Comparison of ENCODE assay signal across 8 cellular contexts in genomic region chr6:63571883-63572732, GRCh38. TPM values are rescaled to one million over a fixed set of nuclear protein-coding genes. Genes with fewer than 3 reads are reported as not detected.
DNase-seq lines count a peak whose midpoint lies in the region; ATAC-seq and TF ChIP-seq lines count a peak whose summit lies in the region.

Gene LOC128125822 (plus strand): TSS chr6:63572480.
Gene PTP4A1 (plus strand): TSS chr6:63572480. CDS start chr6:63576881, 4,401 bp downstream.

- CTCF ChIA-PET in activated CD4-positive, alpha-beta T cell treated with anti-CD3 and anti-CD28 coated beads for 36 hours (lab: Charles Lee) = interaction anchor here (1.3 kb wide), 1 partner anchor 26 kb away, joined by 3 read pairs; no protein-coding TSS in a partner anchor

- ATAC-seq in HG03439 (IDR thresholded peaks at IDR 0.05; ENCODE audit: unreplicated experiment) = peak; percentile 88
- peak; percentile 93 for ATAC-seq in activated CD4-positive, alpha-beta T cell treated with anti-CD3 and anti-CD28 coated beads for 36 hours

- H3K27me3 Mint-ChIP-seq in activated CD4-positive, alpha-beta T cell treated with anti-CD3 and anti-CD28 coated beads for 36 hours = no peaks in the 10 kb centered on the region

- H3K27ac Mint-ChIP-seq in activated CD4-positive, alpha-beta T cell treated with anti-CD3 and anti-CD28 coated beads for 36 hours = peak within 1 kb of the TSS; percentile 98

- H3K9me3 Mint-ChIP-seq in activated CD4-positive, alpha-beta T cell treated with anti-CD3 and anti-CD28 coated beads for 36 hours (ENCODE audit: low read depth) = no peaks in the 10 kb centered on the region

- POLR2A ChIA-PET in activated CD4-positive, alpha-beta T cell treated with anti-CD3 and anti-CD28 coated beads for 36 hours (lab: Charles Lee) = no interaction called here

- peak within 1 kb of the TSS; percentile 75 for H3K4me3 ChIP-seq in choroid plexus epithelial cell (ENCODE audit: low read depth, low read length)

- peaks cover 23% of the 10 kb centered on the region for H3K36me3 Mint-ChIP-seq in activated CD4-positive, alpha-beta T cell treated with anti-CD3 and anti-CD28 coated beads for 36 hours (ENCODE audit: low read depth)

- TF ChIP-seq CTCF in choroid plexus epithelial cell (conservative IDR thresholded peaks at IDR 0.05; ENCODE audit: low read depth, low read length) = no peak

- intact Hi-C loops in activated CD4-positive, alpha-beta T cell treated with anti-CD3 and anti-CD28 coated beads for 36 hours (cut with DNase I, micrococcal nuclease) = loop anchor here in 1 of 2 experiments (1.0 kb wide), 1 partner anchor 63 kb away; the partner anchor contains the start of gene PHF3

- H3K4me3 Mint-ChIP-seq in activated CD4-positive, alpha-beta T cell treated with anti-CD3 and anti-CD28 coated beads for 36 hours = peak within 1 kb of the TSS; percentile 95

- TF ChIP-seq POLR2A in GM19193 (IDR thresholded peaks at IDR 0.05; ENCODE audit: extremely low read depth, insufficient read depth, insufficient read length) = peak; percentile 96

- peaks cover 29% of the 10 kb centered on the region for H3K4me1 Mint-ChIP-seq in activated CD4-positive, alpha-beta T cell treated with anti-CD3 and anti-CD28 coated beads for 36 hours

- peak; percentile 97 for DNase-seq in AML-193 (lab: John Stamatoyannopoulos, UW)
- peak; percentile 85 for DNase-seq in NCI-H510A treated with DMSO at 0.1 percent for 48 hours (lab: John Stamatoyannopoulos, UW)
- peak; percentile 98 for DNase-seq in activated CD4-positive, alpha-beta T cell treated with anti-CD3 and anti-CD28 coated beads for 36 hours
- peak; percentile 99 for DNase-seq in choroid plexus epithelial cell (ENCODE audit: low read depth)
- DNase-seq in kidney glomerular epithelial cell (lab: John Stamatoyannopoulos, UW) = peak; percentile 96
- peak; percentile 86 to 89 for DNase-seq in stimulated activated CD4-positive, alpha-beta T cell treated with anti-CD3 and anti-CD28 coated beads, Interleukin-1b, Interleukin-23, amount 100 ng/mL, for 1 hour (ENCODE audit: low read depth in 2 of 2)

RNA-seq across cellular contexts. Expression of gene PTP4A1, which starts in this region (rescaled TPM):
- total RNA-seq in activated CD4-positive, alpha-beta T cell treated with anti-CD3 and anti-CD28 coated beads for 36 hours = 10 to 100 TPM; 42.6 to 51.9 TPM

Comparison
In these comparisons a context has a peak if more than half of its experiments do, and no peak if none do; other contexts are left out.
1. Peak in every context shown above with its lines: DNase-seq, ATAC-seq and H3K4me3 ChIP-seq.